In genomic region chr3:38173834-38174418, GRCh38 we compare ENCODE assay signal across 11 cellular contexts. TPM values are rescaled to one million over a fixed set of nuclear protein-coding genes. Genes with fewer than 3 reads are reported as not detected.
DNase-seq lines count a peak whose midpoint lies in the region; ATAC-seq, FAIRE-seq and TF ChIP-seq lines count a peak whose summit lies in the region.
"Had no signal": no experiment of that assay in that cellular context is flagged by ENCODE, and none has a peak within 500 bp of the region (broad histone marks: within the 10 kb centered on the region; RNA-seq: fewer than 3 reads in every experiment).

No MANE protein-coding gene starts in this region.

- SMC1A ChIA-PET in GM12878 (lab: Charles Lee; ENCODE audit: uncharacterized antibody, unreplicated experiment): interaction anchor here (0.6 to 3.1 kb wide), 2 partner anchors 16 to 30 kb away, joined by 3 to 11 read pairs; no protein-coding TSS in a partner anchor

- peak overlapping the region; percentile 54 for H3K4me3 ChIP-seq in GM12878

- POLR2A ChIA-PET in GM12878 (lab: Charles Lee): interaction anchor here (1.0 kb wide), 1 partner anchor 36 kb away, joined by 3 read pairs; no protein-coding TSS in a partner anchor

- H3K4me2 ChIP-seq in GM12878 (ENCODE audit: control insufficient read depth, insufficient read depth): peak overlapping the region; percentile 91

- H3K4me1 ChIP-seq in ES-I3 (ENCODE audit: insufficient read depth, low read length) (peaks cover 11% of the 10 kb centered on the region), GM12878 (ENCODE audit: control insufficient read depth, insufficient read depth, low read length) (peaks cover 30% of the 10 kb centered on the region)

- TF ChIP-seq POLR2A in GM12878 (IDR thresholded peaks at IDR 0.05; ENCODE audit: low read depth, low read length): no peak

- no peak for FAIRE-seq in GM12878 (lab: Jason Lieb, UNC)

- ATAC-seq in GM19023 (IDR thresholded peaks at IDR 0.05; ENCODE audit: unreplicated experiment): peak; percentile 38
- peak; percentile 43 for ATAC-seq in HG03354 (IDR thresholded peaks at IDR 0.05; ENCODE audit: poor library complexity, severe bottlenecking, unreplicated experiment)
- ATAC-seq in GM12878: peak; percentile 64

- H3K27me3 ChIP-seq in GM12878 (replicated peaks in 1 of 2; ENCODE audit: control insufficient read depth in 2 of 2, insufficient read depth in 2 of 2, low read length in 1 of 2): no peaks in the 10 kb centered on the region

- intact Hi-C loops in GM12878 (cut with micrococcal nuclease; ENCODE audit: unreplicated experiment) (no loop called here), posterior cingulate gyrus (cut with DNase I) (no loop called here)

- in situ Hi-C loops in GM12878 (cut with MboI): no loop called here

- H2AFZ ChIP-seq in GM12878 (ENCODE audit: control insufficient read depth, low read depth, low read length): no peak overlapping the region

- 14% methylated on average over 5 of the region's 5 CpGs for WGBS in GM12878 (ENCODE audit: insufficient coverage, insufficient replicate concordance, low lambda C conversion rate, missing lambda C conversion rate)

- no peak for TF ChIP-seq EP300 in GM12878 (IDR thresholded peaks at IDR 0.05; ENCODE audit: borderline replicate concordance in 1 of 2, control insufficient read depth in 1 of 2, low read depth in 2 of 2, low read length in 2 of 2)

- BruUV-seq in GM12878 (replicated peaks; lab: Mats Ljungman, UMichigan): no TSS peak

- H3K9me3 ChIP-seq in ES-I3 (ENCODE audit: control insufficient read depth, insufficient read depth, low read length): no peaks in the 10 kb centered on the region
- no peaks in the 10 kb centered on the region for H3K9me3 ChIP-seq in GM12878 (replicated peaks; ENCODE audit: control insufficient read depth, insufficient read depth, low read length)

- CTCF ChIA-PET in GM12878 (lab: Yijun Ruan, JAX): no interaction called here

- H3K9ac ChIP-seq in ES-I3 (ENCODE audit: low read depth, low read length) (0 out of 2 replicates have a peak overlapping the region, but pooled peaks have one; percentile 8), GM12878 (ENCODE audit: control insufficient read depth, insufficient read depth, low read length) (no peak overlapping the region)

- TF ChIP-seq CTCF in GM12878 (IDR thresholded peaks at IDR 0.05 in 2 of 3, conservative IDR thresholded peaks at IDR 0.05 in 1 of 3; ENCODE audit: control insufficient read depth in 2 of 3, extremely low read depth in 1 of 3, insufficient read depth in 1 of 3, low read depth in 3 of 3, low read length in 3 of 3): no peak

- RAD21 ChIA-PET in GM12878 (lab: Charles Lee; ENCODE audit: unreplicated experiment): interaction anchor here (0.9 to 1.8 kb wide), 2 partner anchors 9 to 37 kb away, joined by 4 to 6 read pairs; partner anchors contain the start of genes ACAA1 and OXSR1

- DNase-seq in GM12878 (ENCODE audit: low read depth, low spot score) (no peak), posterior cingulate gyrus (no peak), kidney glomerular epithelial cell (lab: John Stamatoyannopoulos, UW) (no peak), amniotic stem cell (lab: John Stamatoyannopoulos, UW) (no peak), globus pallidus (ENCODE audit: low spot score) (no peak)
- DNase-seq: cortex of kidney, midbrain, NCI-H1930 had no signal

- peaks cover 95% of the 10 kb centered on the region for H3K79me2 ChIP-seq in GM12878 (ENCODE audit: control insufficient read depth, insufficient read depth, low read length)

- peaks cover 9% of the 10 kb centered on the region; the same call in 1 of the 2 replicates for H4K20me1 ChIP-seq in GM12878 (ENCODE audit: control insufficient read depth, insufficient read depth)

- peak overlapping the region; percentile 2; the same call in 1 of the 2 replicates for H3K27ac ChIP-seq in GM12878 (ENCODE audit: control insufficient read depth, insufficient read depth)

- H3K36me3 ChIP-seq in ES-I3 (ENCODE audit: insufficient read depth, low read length): no peaks in the 10 kb centered on the region
- no peaks in the 10 kb centered on the region; a peak in 2 of 4 replicates for H3K36me3 ChIP-seq in GM12878 (ENCODE audit: control insufficient read depth in 2 of 2, insufficient read depth in 2 of 2, low read length in 1 of 2)

- TF ChIP-seq RAD21 in GM12878 (IDR thresholded peaks at IDR 0.05; ENCODE audit: insufficient read depth, low read depth, low read length): no peak

RNA-seq across cellular contexts. Expression of gene OXSR1, which starts 8.6 kb away (rescaled TPM):
- total RNA-seq in GM12878 (2013; cell fraction: nucleolus; rRNA removed): 74.1 and 78.0 TPM in 2 replicates
- 34.7 and 37.1 TPM in 2 replicates for total RNA-seq in GM12878 (2014; rRNA removed)
- 36.9 and 38.3 TPM in 2 replicates for total RNA-seq in GM12878 (2014; rRNA removed; fragmentation: Illumina TruSeq; extraction: Trizol)
- 45.2 and 48.0 TPM in 2 replicates for total RNA-seq in GM12878 (2021)
- polyA plus RNA-seq in GM12878 (2011; ENCODE audit: low read depth): 26.5 TPM
- polyA plus RNA-seq in GM12878 (2011; rRNA removed): 54.6 and 74.8 TPM in 2 replicates
- 27.8 and 35.0 TPM in 2 replicates for polyA plus RNA-seq in GM12878 (2011; cell fraction: cytosol; rRNA removed)
- polyA plus RNA-seq in GM12878 (2011; cell fraction: nucleus; rRNA removed): 41.7 and 47.3 TPM in 2 replicates
- 28.8 and 37.7 TPM in 2 replicates for polyA plus RNA-seq in GM12878 (2012)
- 50.3 and 59.6 TPM in 2 replicates for polyA plus RNA-seq in GM12878 (2014; fragmentation: Illumina TruSeq; extraction: Trizol)
- 10 to 100 TPM; 12.4 to 16.9 TPM for polyA plus RNA-seq in GM12878 (2014; fragmentation: Nextera tagmentation; extraction: Ambion mirVana)
- polyA plus RNA-seq in GM12878 (2014; rRNA removed): 35.0 and 36.7 TPM in 2 replicates
- 10 to 100 TPM; 18.0 to 18.8 TPM for polyA plus RNA-seq in GM12878 (2016; fragmentation: Nextera tagmentation; extraction: Ambion mirVana)
- polyA minus RNA-seq in GM12878 (2011; rRNA and poly(A)+ RNA removed): 41.5 and 45.9 TPM in 2 replicates
- polyA minus RNA-seq in GM12878 (2011; cell fraction: cytosol; rRNA and poly(A)+ RNA removed): 15.1 and 23.0 TPM in 2 replicates
- 26.2 and 34.1 TPM in 2 replicates for polyA minus RNA-seq in GM12878 (2011; cell fraction: nucleus; rRNA and poly(A)+ RNA removed)

RNA-seq across cellular contexts. Expression of gene MYD88, which starts 35.5 kb away (rescaled TPM):
- total RNA-seq in GM12878 (2013; cell fraction: nucleolus; rRNA removed): 12.8 and 14.6 TPM in 2 replicates
- 28.7 and 38.6 TPM in 2 replicates for total RNA-seq in GM12878 (2014; rRNA removed)
- 5.5 and 6.2 TPM in 2 replicates for total RNA-seq in GM12878 (2014; rRNA removed; fragmentation: Illumina TruSeq; extraction: Trizol)
- 65.6 and 67.7 TPM in 2 replicates for total RNA-seq in GM12878 (2021)
- 37.6 TPM for polyA plus RNA-seq in GM12878 (2011; ENCODE audit: low read depth)
- 41.6 and 61.7 TPM in 2 replicates for polyA plus RNA-seq in GM12878 (2011; rRNA removed)
- polyA plus RNA-seq in GM12878 (2011; cell fraction: cytosol; rRNA removed): 93.6 and 108 TPM in 2 replicates
- polyA plus RNA-seq in GM12878 (2011; cell fraction: nucleus; rRNA removed): 83.5 and 84.2 TPM in 2 replicates
- 39.3 and 44.4 TPM in 2 replicates for polyA plus RNA-seq in GM12878 (2012)
- polyA plus RNA-seq in GM12878 (2014; fragmentation: Illumina TruSeq; extraction: Trizol): 83.0 and 84.8 TPM in 2 replicates
- polyA plus RNA-seq in GM12878 (2014; fragmentation: Nextera tagmentation; extraction: Ambion mirVana): 10 to 100 TPM; 37.6 to 82.0 TPM
- 80.2 and 96.7 TPM in 2 replicates for polyA plus RNA-seq in GM12878 (2014; rRNA removed)
- polyA plus RNA-seq in GM12878 (2016; fragmentation: Nextera tagmentation; extraction: Ambion mirVana): 10 to 100 TPM; 69.4 to 83.4 TPM
- polyA minus RNA-seq in GM12878 (2011; rRNA and poly(A)+ RNA removed): 82.8 and 102 TPM in 2 replicates
- 29.2 and 32.2 TPM in 2 replicates for polyA minus RNA-seq in GM12878 (2011; cell fraction: cytosol; rRNA and poly(A)+ RNA removed)
- polyA minus RNA-seq in GM12878 (2011; cell fraction: nucleus; rRNA and poly(A)+ RNA removed): 38.7 and 48.3 TPM in 2 replicates

RNA-seq across cellular contexts. Expression of gene ACAA1, which starts 37.0 kb away (rescaled TPM):
- 37.3 and 41.0 TPM in 2 replicates for total RNA-seq in GM12878 (2013; cell fraction: nucleolus; rRNA removed)
- 41.9 and 56.5 TPM in 2 replicates for total RNA-seq in GM12878 (2014; rRNA removed)
- total RNA-seq in GM12878 (2014; rRNA removed; fragmentation: Illumina TruSeq; extraction: Trizol): 41.0 and 43.3 TPM in 2 replicates
- total RNA-seq in GM12878 (2021): 65.6 and 68.1 TPM in 2 replicates
- polyA plus RNA-seq in GM12878 (2011; ENCODE audit: low read depth): 24.5 TPM
- 54.9 and 85.4 TPM in 2 replicates for polyA plus RNA-seq in GM12878 (2011; rRNA removed)
- polyA plus RNA-seq in GM12878 (2011; cell fraction: cytosol; rRNA removed): 80.7 and 120 TPM in 2 replicates
- 330 and 337 TPM in 2 replicates for polyA plus RNA-seq in GM12878 (2011; cell fraction: nucleus; rRNA removed)
- polyA plus RNA-seq in GM12878 (2012): 49.4 and 50.7 TPM in 2 replicates
- 24.5 and 51.5 TPM in 2 replicates for polyA plus RNA-seq in GM12878 (2014; fragmentation: Illumina TruSeq; extraction: Trizol)
- 10 to 100 TPM in 1 of 2 experiments, 1 to 10 TPM in 1; 5.7 to 12.6 TPM for polyA plus RNA-seq in GM12878 (2014; fragmentation: Nextera tagmentation; extraction: Ambion mirVana)
- 79.2 and 90.2 TPM in 2 replicates for polyA plus RNA-seq in GM12878 (2014; rRNA removed)
- 10 to 100 TPM; 64.8 to 75.1 TPM for polyA plus RNA-seq in GM12878 (2016; fragmentation: Nextera tagmentation; extraction: Ambion mirVana)
- polyA minus RNA-seq in GM12878 (2011; rRNA and poly(A)+ RNA removed): 73.1 and 103 TPM in 2 replicates
- 21.1 and 21.5 TPM in 2 replicates for polyA minus RNA-seq in GM12878 (2011; cell fraction: cytosol; rRNA and poly(A)+ RNA removed)
- polyA minus RNA-seq in GM12878 (2011; cell fraction: nucleus; rRNA and poly(A)+ RNA removed): 90.7 and 132 TPM in 2 replicates
